ENCODE assay signal across 12 cellular contexts in genomic region chr14:68269136-68269535, GRCh38.
DNase-seq lines count a peak whose midpoint lies in the region; ATAC-seq, FAIRE-seq and TF ChIP-seq lines count a peak whose summit lies in the region.
"Had no signal": no experiment of that assay in that cellular context is flagged by ENCODE, and none has a peak within 500 bp of the region (broad histone marks: within the 10 kb centered on the region; RNA-seq: fewer than 3 reads in every experiment).

No MANE protein-coding gene starts in this region.

- H3K27ac ChIP-seq in kidney (ENCODE audit: low read depth in 2 of 2, low read length in 2 of 2) = no peak overlapping the region

- H3K27ac Mint-ChIP-seq in T-helper 17 cell = peak overlapping the region; percentile 60
- H3K27ac Mint-ChIP-seq in stimulated activated naive CD8-positive, alpha-beta T cell treated with anti-CD3 and anti-CD28 coated beads, Interleukin-15, Interleukin-2, amounts not matched to agents 100 ng/mL and 50 ng/mL, for 24 hours = peak overlapping the region; percentile 61

- peaks cover 3 to 5% of the 10 kb centered on the region in 2 donors for H3K4me1 ChIP-seq in kidney (ENCODE audit: control insufficient read depth in 1 of 2, insufficient read depth in 1 of 2, low read depth in 1 of 2, low read length in 2 of 2)

- H3K36me3 Mint-ChIP-seq in T-helper 17 cell (ENCODE audit: low read depth) = no peaks in the 10 kb centered on the region
- no peaks in the 10 kb centered on the region for H3K36me3 Mint-ChIP-seq in stimulated activated naive CD8-positive, alpha-beta T cell treated with anti-CD3 and anti-CD28 coated beads, Interleukin-15, Interleukin-2, amounts not matched to agents 100 ng/mL and 50 ng/mL, for 24 hours (ENCODE audit: low read depth)

- intact Hi-C loops in kidney (cut with DNase I) = no loop called here

- H3K9me3 Mint-ChIP-seq in stimulated activated naive CD8-positive, alpha-beta T cell treated with anti-CD3 and anti-CD28 coated beads, Interleukin-15, Interleukin-2, amounts not matched to agents 100 ng/mL and 50 ng/mL, for 24 hours = no peaks in the 10 kb centered on the region

- peaks cover 34% of the 10 kb centered on the region for H3K4me1 Mint-ChIP-seq in T-helper 17 cell
- peaks cover 68% of the 10 kb centered on the region for H3K4me1 Mint-ChIP-seq in stimulated activated naive CD8-positive, alpha-beta T cell treated with anti-CD3 and anti-CD28 coated beads, Interleukin-15, Interleukin-2, amounts not matched to agents 100 ng/mL and 50 ng/mL, for 24 hours (ENCODE audit: low read depth)

- DNase-seq in GM12891 (ENCODE audit: insufficient read length, low spot score) = no peak
- DNase-seq in T-helper 17 cell = no peak
- DNase-seq in kidney = peak; percentile 47
- DNase-seq in HTR-8/SVneo (ENCODE audit: insufficient read length, low spot score) = no peak
- DNase-seq in GF-D8 (lab: John Stamatoyannopoulos, UW) = no peak
- DNase-seq: activated gamma-delta T cell, DMS 273 treated with DMSO at 0.1 percent for 48 hours, NCI-H187 had no signal

- no peak for TF ChIP-seq POLR2A in GM12891 (IDR thresholded peaks at IDR 0.05; ENCODE audit: low read depth, low read length)

- ATAC-seq in T-helper 17 cell (no peak), HG02870 (IDR thresholded peaks at IDR 0.05; ENCODE audit: unreplicated experiment) (no peak), HG02610 (IDR thresholded peaks at IDR 0.05; ENCODE audit: unreplicated experiment) (no peak)
- ATAC-seq: Panc1 had no signal

- FAIRE-seq in GM12891 (lab: Jason Lieb, UNC) = peak; percentile 90
- FAIRE-seq in kidney (lab: Jason Lieb, UNC) = no peak
- no peak for FAIRE-seq in HTR-8/SVneo (lab: Jason Lieb, UNC)

- H3K9ac ChIP-seq in kidney (ENCODE audit: low read length in 2 of 2) = no peak overlapping the region

- H3K27me3 Mint-ChIP-seq in T-helper 17 cell = no peaks in the 10 kb centered on the region
- no peaks in the 10 kb centered on the region for H3K27me3 Mint-ChIP-seq in stimulated activated naive CD8-positive, alpha-beta T cell treated with anti-CD3 and anti-CD28 coated beads, Interleukin-15, Interleukin-2, amounts not matched to agents 100 ng/mL and 50 ng/mL, for 24 hours

- H3K4me3 ChIP-seq in kidney (ENCODE audit: low read length in 2 of 2) = no peak overlapping the region

- TF ChIP-seq CTCF in kidney (IDR thresholded peaks at IDR 0.05; ENCODE audit: borderline replicate concordance, extremely low read depth, insufficient read depth) = no peak

- H3K4me3 Mint-ChIP-seq in T-helper 17 cell = peak overlapping the region; percentile 2
- no peak overlapping the region for H3K4me3 Mint-ChIP-seq in stimulated activated naive CD8-positive, alpha-beta T cell treated with anti-CD3 and anti-CD28 coated beads, Interleukin-15, Interleukin-2, amounts not matched to agents 100 ng/mL and 50 ng/mL, for 24 hours

- H3K9me3 ChIP-seq in T-helper 17 cell (ENCODE audit: control insufficient read depth, low read length, poor library complexity, severe bottlenecking) (no peaks in the 10 kb centered on the region), kidney (ENCODE audit: control insufficient read depth in 1 of 2, low read length in 2 of 2) (no peaks in the 10 kb centered on the region)

- no peaks in the 10 kb centered on the region for H3K36me3 ChIP-seq in kidney (ENCODE audit: control insufficient read depth in 1 of 2, insufficient read depth in 2 of 2, low read length in 2 of 2)

TF ChIP-seq in GM12891, 5 proteins besides CTCF, POLR2A, EP300 and RAD21:
- TF ChIP-seq POLR2AphosphoS5 (IDR thresholded peaks at IDR 0.05; ENCODE audit: low read depth, low read length) (no peak), TAF1 (IDR thresholded peaks at IDR 0.05; ENCODE audit: low read depth, low read length) (no peak), PAX5 (IDR thresholded peaks at IDR 0.05; ENCODE audit: insufficient read depth, low read length, severe bottlenecking) (no peak), POU2F2 (IDR thresholded peaks at IDR 0.05; ENCODE audit: low read depth, low read length) (no peak), SPI1 (IDR thresholded peaks at IDR 0.05; ENCODE audit: low read depth, low read length) (no peak)
